21 cellular contexts compared by ENCODE assay signal in genomic region chr16:74232831-74233465, GRCh38.
"Had no signal": no experiment of that assay in that cellular context is flagged by ENCODE, and none has a peak within 500 bp of the region (broad histone marks: within the 10 kb centered on the region; RNA-seq: fewer than 3 reads in every experiment).

No MANE protein-coding gene starts in this region.

- FAIRE-seq: endometrium, frontal cortex had no signal

- DNase-seq: cortex of kidney; effector memory CD8-positive, alpha-beta T cell; esophagus squamous epithelium; hypothalamus; immature natural killer cell; islet precursor cell; left ventricle myocardium superior; lower lobe of right lung; naive thymus-derived CD8-positive, alpha-beta T cell; nephron progenitor cell; right cardiac atrium; sigmoid colon; stimulated activated CD4-positive, alpha-beta T cell treated with anti-CD3 and anti-CD28 coated beads, Interleukin-2, amount 100 ng/mL, for 24 hours; stimulated activated CD4-positive, alpha-beta T cell treated with anti-CD3 and anti-CD28 coated beads, Interleukin-4, amount 100 ng/mL, for 24 hours; stimulated activated naive CD4-positive, alpha-beta T cell treated with Interleukin-2 at 50 U/mL for 16 hours; stomach; thyroid gland had no signal

- H3K27ac ChIP-seq: esophagus squamous epithelium, lower lobe of right lung, prostate gland, sigmoid colon, stomach, thyroid gland had no signal

- ATAC-seq: effector memory CD8-positive, alpha-beta T cell; left ventricle myocardium superior; lower lobe of right lung; naive thymus-derived CD8-positive, alpha-beta T cell; right cardiac atrium; stimulated activated effector memory CD8-positive, alpha-beta T cell treated with anti-CD3 and anti-CD28 coated beads, Interleukin-12 subunit alpha, Interleukin-12 subunit beta, amount 100 ng/mL, for 72 hours had no signal

- H3K9me3 ChIP-seq: esophagus squamous epithelium, lower lobe of right lung, prostate gland, sigmoid colon, stomach, thyroid gland had no signal

- H3K4me3 ChIP-seq: esophagus squamous epithelium, lower lobe of right lung, prostate gland, sigmoid colon, stomach, thyroid gland had no signal

- H3K36me3 ChIP-seq: esophagus squamous epithelium, lower lobe of right lung, prostate gland, sigmoid colon, stomach, thyroid gland had no signal

- H3K4me1 ChIP-seq: esophagus squamous epithelium, lower lobe of right lung, prostate gland, sigmoid colon, stomach, thyroid gland had no signal

- H3K27me3 ChIP-seq: sigmoid colon, stomach, thyroid gland had no signal
